15 cellular contexts compared by ENCODE assay signal in the genomic region with DNA sequence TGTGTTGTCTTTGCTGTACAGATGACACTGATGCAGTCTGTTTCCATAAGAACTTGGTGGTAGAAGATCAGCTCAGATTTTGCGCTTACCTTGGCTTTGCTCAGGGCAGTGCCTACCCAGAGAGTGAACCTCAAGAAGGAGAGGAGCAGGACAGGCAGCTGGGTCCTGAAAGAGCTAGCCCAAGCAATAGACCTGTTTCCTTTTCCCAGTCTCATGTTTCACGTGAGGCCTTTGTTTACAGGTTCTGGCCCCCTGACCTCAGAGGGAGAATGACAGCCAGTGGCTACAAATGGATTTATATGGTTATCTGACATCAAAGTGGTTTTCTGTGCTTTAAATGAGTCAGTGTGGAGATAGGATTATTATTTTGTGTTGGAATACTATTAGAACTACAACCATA. TPM values are rescaled to one million over a fixed set of nuclear protein-coding genes. Genes with fewer than 3 reads are reported as not detected.
A peak's percentile ranks its signal among the peaks of the same experiment; 100 is the strongest.
DNase-seq lines count a peak whose midpoint lies in the region; ATAC-seq and TF ChIP-seq lines count a peak whose summit lies in the region.
"Had no signal": no experiment of that assay in that cellular context is flagged by ENCODE, and none has a peak within 500 bp of the region (broad histone marks: within the 10 kb centered on the region; RNA-seq: fewer than 3 reads in every experiment).

No MANE protein-coding gene starts in this region.

- DNase-seq in GM23338 (ENCODE audit: low spot score) (no peak), dermis blood vessel endothelial cell (peak; percentile 29), left kidney (ENCODE audit: low read depth, low spot score) (peak; percentile 66), trophoblast cell (no peak), mucosa of gallbladder (ENCODE audit: low spot score) (no peak)
- DNase-seq: BE2C; CD4-positive, alpha-beta memory T cell; DMS79; HCEC 1CT; IMR-90; KBM-7 had no signal

- no peaks in the 10 kb centered on the region for H3K9me3 ChIP-seq in trophoblast cell (ENCODE audit: insufficient read depth, low read depth, low read length)
- H3K9me3 ChIP-seq: BE2C had no signal

- peak overlapping the region; percentile 17; the same call in 1 of the 2 replicates for H3K27ac ChIP-seq in GM23338 (ENCODE audit: low read depth)
- peak overlapping the region; percentile 2 for H3K27ac ChIP-seq in trophoblast cell (ENCODE audit: low read depth, low read length)
- H3K27ac ChIP-seq: C4-2B had no signal

- no peak overlapping the region for H4K8ac ChIP-seq in trophoblast cell (ENCODE audit: low read depth, low read length)

- H3K23ac ChIP-seq in trophoblast cell (ENCODE audit: low read length): no peak overlapping the region

- H3K27me3 ChIP-seq in GM23338 (ENCODE audit: insufficient read depth) (no peaks in the 10 kb centered on the region), trophoblast cell (ENCODE audit: insufficient read depth, low read length) (no peaks in the 10 kb centered on the region)
- H3K27me3 ChIP-seq: BE2C had no signal

- H3K36me3 ChIP-seq in GM23338 (ENCODE audit: insufficient read depth): peaks cover 19% of the 10 kb centered on the region; the same call in 1 of the 2 replicates
- peaks cover 4 to 9% of the 10 kb centered on the region in 2 experiments for H3K36me3 ChIP-seq in trophoblast cell (ENCODE audit: control insufficient read depth in 1 of 2, insufficient read depth in 2 of 2, low read length in 2 of 2)

- H3K27me3 Mint-ChIP-seq in GM23338 (ENCODE audit: insufficient read depth, low read depth, poor library complexity): no peaks in the 10 kb centered on the region
- H3K27me3 Mint-ChIP-seq: CD4-positive, alpha-beta memory T cell had no signal

- H4K20me1 ChIP-seq in GM23338 (replicated peaks; ENCODE audit: insufficient read depth): no peaks in the 10 kb centered on the region

- no peak overlapping the region for H2BK12ac ChIP-seq in trophoblast cell (ENCODE audit: low read length)

- peaks cover 4% of the 10 kb centered on the region for H3K79me1 ChIP-seq in trophoblast cell (ENCODE audit: low read length)

- H4K12ac ChIP-seq in trophoblast cell (ENCODE audit: low read depth, low read length): no peak overlapping the region

- no CpG with 5 or more reads among the region's 2 CpGs for WGBS in trophoblast cell (ENCODE audit: extremely low coverage, insufficient coverage, insufficient read length)

- no peak overlapping the region for H3K14ac ChIP-seq in trophoblast cell (ENCODE audit: low read length)

- peak; percentile 64; the same call in 2 of the 3 replicates for ATAC-seq in GM23338
- ATAC-seq in GM21526 (IDR thresholded peaks at IDR 0.05; ENCODE audit: low FRiP score, unreplicated experiment): no peak
- no peak for ATAC-seq in HG02884 (IDR thresholded peaks at IDR 0.05; ENCODE audit: unreplicated experiment)

- H4K91ac ChIP-seq in trophoblast cell (ENCODE audit: low read depth, low read length): no peak overlapping the region

- peaks cover 39% of the 10 kb centered on the region for H3K36me3 Mint-ChIP-seq in GM23338 (ENCODE audit: low read depth)

- H2BK120ac ChIP-seq in trophoblast cell (ENCODE audit: insufficient read depth, low read length, poor library complexity): no peak overlapping the region

- no peaks in the 10 kb centered on the region for H3K4me1 Mint-ChIP-seq in GM23338
- H3K4me1 Mint-ChIP-seq: CD4-positive, alpha-beta memory T cell had no signal

- H3K79me2 ChIP-seq in GM23338 (replicated peaks; ENCODE audit: insufficient read depth): no peaks in the 10 kb centered on the region
- no peaks in the 10 kb centered on the region for H3K79me2 ChIP-seq in trophoblast cell (ENCODE audit: control insufficient read depth, insufficient read depth, low read length, poor library complexity)

- H3K27ac Mint-ChIP-seq in GM23338: no peak overlapping the region
- H3K27ac Mint-ChIP-seq: CD4-positive, alpha-beta memory T cell had no signal

- no peaks in the 10 kb centered on the region for H3K4me1 ChIP-seq in GM23338 (ENCODE audit: insufficient read depth)
- H3K4me1 ChIP-seq in trophoblast cell (ENCODE audit: control insufficient read depth in 1 of 2, insufficient read depth in 2 of 2, low read length in 2 of 2): peaks cover 5% of the 10 kb centered on the region in 2 experiments
- H3K4me1 ChIP-seq: BE2C had no signal

- TF ChIP-seq CTCF in GM23338 (conservative IDR thresholded peaks at IDR 0.05; ENCODE audit: low read depth in 2 of 2): no peak

- no peaks in the 10 kb centered on the region for H3K9me2 ChIP-seq in GM23338 (ENCODE audit: insufficient read depth)

- no peak overlapping the region for H3K4me3 ChIP-seq in GM23338
- no peak overlapping the region for H3K4me3 ChIP-seq in trophoblast cell (ENCODE audit: low read depth, low read length)

- H2AK5ac ChIP-seq in trophoblast cell (ENCODE audit: low read length): no peak overlapping the region

- peak overlapping the region; percentile 29 for H3K18ac ChIP-seq in trophoblast cell (ENCODE audit: low read length)

- H3K4me2 ChIP-seq in GM23338 (no peak overlapping the region), trophoblast cell (ENCODE audit: low read length) (no peak overlapping the region)

- no peak overlapping the region for H3K9ac ChIP-seq in trophoblast cell (ENCODE audit: low read length)

- H2AFZ ChIP-seq in GM23338: no peak overlapping the region
- no peak overlapping the region for H2AFZ ChIP-seq in trophoblast cell (ENCODE audit: insufficient read depth, low read length, poor library complexity)

- H3F3A ChIP-seq in GM23338 (replicated peaks; ENCODE audit: low read depth): no peaks in the 10 kb centered on the region

- no peak overlapping the region for H2BK5ac ChIP-seq in trophoblast cell (ENCODE audit: low read depth, low read length, poor library complexity)

- no peaks in the 10 kb centered on the region for H3K9me3 Mint-ChIP-seq in GM23338

- H3K4ac ChIP-seq in trophoblast cell (ENCODE audit: low read depth, low read length): no peak overlapping the region

- no peak overlapping the region for H3K4me3 Mint-ChIP-seq in GM23338
- H3K4me3 Mint-ChIP-seq: CD4-positive, alpha-beta memory T cell had no signal

TF ChIP-seq in GM23338, 12 proteins besides CTCF, POLR2A, EP300 and RAD21 (continues in another document):
- TF ChIP-seq POLR2AphosphoS5 (IDR thresholded peaks at IDR 0.05; ENCODE audit: low read depth) (no peak), CREB1 (CRISPR knock-in tag; IDR thresholded peaks at IDR 0.05; ENCODE audit: low read depth) (no peak), STAT1 (IDR thresholded peaks at IDR 0.05; ENCODE audit: unreplicated experiment) (no peak), ZNF114 (CRISPR knock-in tag; IDR thresholded peaks at IDR 0.05) (no peak), NANOG (IDR thresholded peaks at IDR 0.05; ENCODE audit: borderline replicate concordance) (no peak), EZH2phosphoT487 (IDR thresholded peaks at IDR 0.05; ENCODE audit: unreplicated experiment) (no peak), ZNF331 (CRISPR knock-in tag; IDR thresholded peaks at IDR 0.05; ENCODE audit: low read depth) (no peak), EZH2 (IDR thresholded peaks at IDR 0.05; ENCODE audit: low read depth, unreplicated experiment) (no peak)
- TF ChIP-seq, protein P1, sequence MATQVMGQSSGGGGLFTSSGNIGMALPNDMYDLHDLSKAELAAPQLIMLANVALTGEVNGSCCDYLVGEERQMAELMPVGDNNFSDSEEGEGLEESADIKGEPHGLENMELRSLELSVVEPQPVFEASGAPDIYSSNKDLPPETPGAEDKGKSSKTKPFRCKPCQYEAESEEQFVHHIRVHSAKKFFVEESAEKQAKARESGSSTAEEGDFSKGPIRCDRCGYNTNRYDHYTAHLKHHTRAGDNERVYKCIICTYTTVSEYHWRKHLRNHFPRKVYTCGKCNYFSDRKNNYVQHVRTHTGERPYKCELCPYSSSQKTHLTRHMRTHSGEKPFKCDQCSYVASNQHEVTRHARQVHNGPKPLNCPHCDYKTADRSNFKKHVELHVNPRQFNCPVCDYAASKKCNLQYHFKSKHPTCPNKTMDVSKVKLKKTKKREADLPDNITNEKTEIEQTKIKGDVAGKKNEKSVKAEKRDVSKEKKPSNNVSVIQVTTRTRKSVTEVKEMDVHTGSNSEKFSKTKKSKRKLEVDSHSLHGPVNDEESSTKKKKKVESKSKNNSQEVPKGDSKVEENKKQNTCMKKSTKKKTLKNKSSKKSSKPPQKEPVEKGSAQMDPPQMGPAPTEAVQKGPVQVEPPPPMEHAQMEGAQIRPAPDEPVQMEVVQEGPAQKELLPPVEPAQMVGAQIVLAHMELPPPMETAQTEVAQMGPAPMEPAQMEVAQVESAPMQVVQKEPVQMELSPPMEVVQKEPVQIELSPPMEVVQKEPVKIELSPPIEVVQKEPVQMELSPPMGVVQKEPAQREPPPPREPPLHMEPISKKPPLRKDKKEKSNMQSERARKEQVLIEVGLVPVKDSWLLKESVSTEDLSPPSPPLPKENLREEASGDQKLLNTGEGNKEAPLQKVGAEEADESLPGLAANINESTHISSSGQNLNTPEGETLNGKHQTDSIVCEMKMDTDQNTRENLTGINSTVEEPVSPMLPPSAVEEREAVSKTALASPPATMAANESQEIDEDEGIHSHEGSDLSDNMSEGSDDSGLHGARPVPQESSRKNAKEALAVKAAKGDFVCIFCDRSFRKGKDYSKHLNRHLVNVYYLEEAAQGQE (IDR thresholded peaks at IDR 0.05; ENCODE audit: unreplicated experiment): no peak

RNA-seq across cellular contexts. Expression of a gene that starts 40.1 kb away (rescaled TPM):
- not detected in 2 replicates for total RNA-seq in GM23338 (2014; rRNA removed; shearing (Covaris generic))
- polyA plus RNA-seq in GM23338 (2016; fragmentation: Nextera tagmentation; extraction: Ambion mirVana): not detected in 2 replicates
- total RNA-seq in dermis blood vessel endothelial cell: not detected in 2 replicates
- polyA plus RNA-seq in trophoblast cell (2013): 0.04 and 0.23 TPM in 2 replicates
- 0.52 TPM for total RNA-seq in mucosa of gallbladder
- total RNA-seq: CD4-positive, alpha-beta memory T cell; H1; IMR-90 had no signal
- polyA plus RNA-seq: CD4-positive, alpha-beta memory T cell; H1; IMR-90 had no signal

RNA-seq across cellular contexts. Expression of a gene that starts 58.0 kb away (rescaled TPM):
- 91.9 and 111 TPM in 2 replicates for total RNA-seq in GM23338 (2014; rRNA removed; shearing (Covaris generic))
- 47.2 and 56.6 TPM in 2 replicates for polyA plus RNA-seq in GM23338 (2016; fragmentation: Nextera tagmentation; extraction: Ambion mirVana)
- total RNA-seq in dermis blood vessel endothelial cell (61.1 and 75.2 TPM in 2 replicates), mucosa of gallbladder (37.6 TPM)
- 38.7 and 39.3 TPM in 2 replicates for polyA plus RNA-seq in trophoblast cell (2013)

Comparison
In these comparisons a context has a peak if more than half of its experiments do, and no peak if none do; other contexts are left out.
1. DNase-seq: peak in dermis blood vessel endothelial cell (single experiment) and left kidney (single experiment); none in GM23338 (single experiment), trophoblast cell (0 of 2) and mucosa of gallbladder (single experiment).